Comparison of ENCODE assay signal across 8 cellular contexts in the genomic region with DNA sequence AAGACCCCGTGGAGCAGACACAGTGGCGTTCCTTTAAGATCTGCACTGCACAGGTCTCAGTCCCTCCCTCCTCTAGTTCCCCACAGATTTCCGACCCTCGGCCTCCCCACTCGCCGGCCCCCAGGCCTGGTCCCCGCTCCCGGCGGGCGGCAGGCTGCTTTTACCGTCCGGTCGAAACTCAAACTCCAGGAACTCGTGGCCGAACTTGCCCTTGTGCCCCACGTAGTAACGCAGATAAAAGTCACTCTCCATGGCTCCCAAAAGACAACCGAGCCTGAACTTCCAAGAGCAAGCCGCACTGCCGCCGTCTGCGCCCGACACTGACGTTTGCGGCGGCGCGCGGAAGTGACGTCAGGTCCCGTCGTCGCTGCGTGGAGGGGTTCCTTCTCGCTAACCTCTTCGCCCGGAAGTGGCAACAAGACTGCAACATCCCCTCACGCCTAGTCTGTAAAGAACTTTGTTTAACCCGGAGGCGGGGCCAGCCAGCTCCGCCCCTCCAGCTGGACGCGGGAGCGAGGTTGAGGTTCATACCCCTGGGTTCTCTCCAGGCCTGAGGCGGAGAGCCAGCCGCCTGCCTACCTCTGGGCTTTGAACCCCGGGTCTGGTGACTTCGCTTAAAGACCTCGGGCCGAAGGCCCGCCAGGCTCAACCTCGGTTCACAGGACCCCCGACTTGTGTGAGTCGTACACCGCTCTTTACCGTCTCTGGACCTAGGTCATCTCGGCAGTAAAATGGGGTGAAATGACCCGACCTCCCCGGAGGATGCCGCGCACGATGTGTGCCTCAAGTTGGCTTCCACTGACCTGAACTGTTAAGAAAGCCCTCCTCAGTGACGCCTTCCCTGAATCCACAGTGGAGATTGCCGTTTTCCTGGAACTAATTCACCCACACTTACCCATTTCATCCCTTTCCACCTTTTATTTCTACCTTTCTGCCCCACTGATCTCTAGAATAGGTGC. TPM values are rescaled to one million over a fixed set of nuclear protein-coding genes. Genes with fewer than 3 reads are reported as not detected.
DNase-seq lines count a peak whose midpoint lies in the region; ATAC-seq, FAIRE-seq and TF ChIP-seq lines count a peak whose summit lies in the region.

A gene (minus strand): TSS at position 322 of the 959 bp plus-strand sequence. CDS start 70 bp downstream, at position 252.

- peaks cover 15 to 27% of the 10 kb centered on the region in 2 donors for H3K4me1 ChIP-seq in adrenal gland (replicated peaks in 1 of 2)
- peaks cover 0 to 29% (median 23%) of the 10 kb centered on the region in 12 donors for H3K4me1 ChIP-seq in heart left ventricle
- H3K4me1 ChIP-seq in upper lobe of left lung: peaks cover 16 to 31% (median 22%) of the 10 kb centered on the region in 4 donors

- WGBS in adrenal gland, 4 donors: 2 to 15% (median 6%) methylated on average over 25 to 64 of the region's 64 CpGs
- WGBS in heart left ventricle, 4 donors: 4 to 11% (median 6%) methylated on average over 52 to 64 of the region's 64 CpGs
- 3 to 35% methylated on average over 9 to 59 of the region's 64 CpGs for WGBS in upper lobe of left lung, 2 donors

- intact Hi-C loops in adrenal gland (cut with DNase I): no loop called here
- intact Hi-C loops in heart left ventricle (cut with DNase I): loop anchor here in 1 of 10 donors (1.0 kb wide), 1 partner anchor 42 kb away; a partner anchor contains a TSS
- intact Hi-C loops in posterior cingulate gyrus (cut with DNase I): loop anchor here (2.0 kb wide), 1 partner anchor 18 kb away; a partner anchor contains a TSS

- ATAC-seq in HG02852 (IDR thresholded peaks at IDR 0.05; ENCODE audit: unreplicated experiment) (peak; percentile 97), heart left ventricle (peak; percentile 91 to 99 (median 98)), upper lobe of left lung (ENCODE audit: low FRiP score in 2 of 2) (peak; percentile 94 to 99)

- TF ChIP-seq POLR2A in GM12892 (IDR thresholded peaks at IDR 0.05; ENCODE audit: low read depth, low read length): peak; percentile 89
- peak; percentile 73 to 75 for TF ChIP-seq POLR2A in adrenal gland (IDR thresholded peaks at IDR 0.05)
- peak in 1 of 2 donors; percentile 73 for TF ChIP-seq POLR2A in heart left ventricle (IDR thresholded peaks at IDR 0.05)
- peak in 3 of 4 donors; percentile 78 to 84 (median 82) for TF ChIP-seq POLR2A in upper lobe of left lung (IDR thresholded peaks at IDR 0.05)

- peak within 1 kb of the TSS in 4 of 5 donors; percentile 7 to 86 (median 68) for H3K27ac ChIP-seq in adrenal gland
- peak within 1 kb of the TSS in 11 of 12 donors; percentile 41 to 83 (median 71) for H3K27ac ChIP-seq in heart left ventricle
- H3K27ac ChIP-seq in upper lobe of left lung: peak within 1 kb of the TSS; percentile 56 to 92 (median 87)

- H3K4me3 ChIP-seq in adrenal gland (peak within 1 kb of the TSS; percentile 57 to 80 (median 74)), heart left ventricle (peak within 1 kb of the TSS; percentile 77 to 100 (median 97)), upper lobe of left lung (peak within 1 kb of the TSS; percentile 75 to 100 (median 88))

- peak; percentile 98 for DNase-seq in GM12892 (ENCODE audit: insufficient read length)
- DNase-seq in NCI-H146 (lab: John Stamatoyannopoulos, UW): peak; percentile 95
- peak; percentile 84 to 96 (median 91) for DNase-seq in T-helper 1 cell
- DNase-seq in adrenal gland: peak; percentile 90 to 97 (median 94)
- peak; percentile 93 to 96 (median 95) for DNase-seq in heart left ventricle
- DNase-seq in posterior cingulate gyrus: peak; percentile 93 to 99 (median 96)
- peak; percentile 95 to 100 for DNase-seq in upper lobe of left lung

- peak in 1 of 4 donors; percentile 84 for TF ChIP-seq EP300 in upper lobe of left lung (IDR thresholded peaks at IDR 0.05)

- FAIRE-seq in GM12892 (lab: Jason Lieb, UNC): peak; percentile 100

- TF ChIP-seq CTCF in adrenal gland (IDR thresholded peaks at IDR 0.05) (no peak), heart left ventricle (IDR thresholded peaks at IDR 0.05) (no peak), upper lobe of left lung (IDR thresholded peaks at IDR 0.05) (peak in 1 of 6 experiments; percentile 17)

- H3K36me3 ChIP-seq in adrenal gland (replicated peaks in 1 of 2) (peaks cover 0 to 26% of the 10 kb centered on the region in 2 donors), heart left ventricle (peaks cover 0 to 31% (median 29%) of the 10 kb centered on the region in 9 donors), upper lobe of left lung (peaks cover 6 to 27% (median 21%) of the 10 kb centered on the region in 4 donors)

- H3K27me3 ChIP-seq in adrenal gland: no peaks in the 10 kb centered on the region
- no peaks in the 10 kb centered on the region for H3K27me3 ChIP-seq in heart left ventricle
- no peaks in the 10 kb centered on the region for H3K27me3 ChIP-seq in upper lobe of left lung

- H3K9me3 ChIP-seq in adrenal gland (replicated peaks in 1 of 3) (no peaks in the 10 kb centered on the region), heart left ventricle (no peaks in the 10 kb centered on the region), upper lobe of left lung (no peaks in the 10 kb centered on the region)

RNA-seq across cellular contexts. Expression of the gene that starts here (rescaled TPM):
- 104 TPM for polyA plus RNA-seq in GM12892 (2012; ENCODE audit: missing spikeins)
- 10 to 100 TPM; 14.5 to 39.6 (median 29.9) TPM for total RNA-seq in adrenal gland
- polyA plus RNA-seq in adrenal gland: 100 to 1,000 TPM in 1 of 3 donors, 10 to 100 TPM in 2; 87.0 to 119 (median 95.8) TPM
- total RNA-seq in heart left ventricle: 10 to 100 TPM; 18.8 to 42.4 (median 21.6) TPM
- 10 to 100 TPM; 63.4 to 74.2 TPM for polyA plus RNA-seq in heart left ventricle
- total RNA-seq in upper lobe of left lung: 10 to 100 TPM; 18.6 to 49.8 (median 33.8) TPM

Comparison
In these comparisons a context has a peak if more than half of its experiments do, and no peak if none do; other contexts are left out.
1. Peak in every context shown above with its lines: DNase-seq, ATAC-seq, H3K4me3 ChIP-seq and H3K27ac ChIP-seq.